Comparison of ENCODE assay signal across 22 cellular contexts in the genomic region with DNA sequence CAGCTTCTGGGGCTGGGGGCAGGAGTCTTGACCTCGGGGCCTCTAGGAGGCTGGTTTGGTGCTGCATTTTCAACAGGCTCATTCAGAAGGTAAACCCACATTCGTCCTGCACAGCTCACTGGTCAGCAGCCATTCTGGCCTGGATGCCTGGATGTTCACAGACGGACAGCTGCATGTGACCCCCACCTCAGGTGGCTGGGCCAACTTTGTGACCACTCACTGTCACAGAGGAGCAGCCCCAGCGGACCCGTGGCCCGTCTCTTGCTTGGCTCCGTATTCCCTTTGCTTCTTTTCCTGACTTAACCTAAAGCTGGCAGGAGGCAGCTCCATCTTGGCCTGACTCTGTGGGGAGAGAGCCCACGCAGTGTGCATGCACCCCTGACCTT.
"Had no signal": no experiment of that assay in that cellular context is flagged by ENCODE, and none has a peak within 500 bp of the region (broad histone marks: within the 10 kb centered on the region; RNA-seq: fewer than 3 reads in every experiment).

No MANE protein-coding gene starts in this region.

- H3K27me3 Mint-ChIP-seq: naive B cell, type B pancreatic cell had no signal

- H3K27ac ChIP-seq: dorsolateral prefrontal cortex, epithelial cell of prostate, esophagus squamous epithelium, gastroesophageal sphincter, left lung, neutrophil, sigmoid colon, thyroid gland, uterus had no signal

- H3K4me3 Mint-ChIP-seq: nephron progenitor cell, type B pancreatic cell had no signal

- ATAC-seq: gastroesophageal sphincter, left lung had no signal

- H3K27me3 ChIP-seq: dorsolateral prefrontal cortex, esophagus squamous epithelium, gastroesophageal sphincter, left lung, neutrophil, sigmoid colon, thyroid gland, uterus had no signal

- H3K36me3 ChIP-seq: uterus had no signal

- DNase-seq: cortex of kidney; effector CD8-positive, alpha-beta T cell; esophagus squamous epithelium; foreskin fibroblast; glutamatergic neuron; islet precursor cell; mesenchymal stem cell; naive B cell; nephron progenitor cell; sigmoid colon; stimulated activated CD4-positive, alpha-beta T cell treated with anti-CD3 and anti-CD28 coated beads, Interleukin-12 subunit alpha, Interleukin-12 subunit beta, amount 100 ng/mL, for 4 hours; stimulated activated naive CD4-positive, alpha-beta T cell treated with Interleukin-2 at 50 U/mL for 16 hours; thyroid gland; uterus had no signal

- H3K9me3 Mint-ChIP-seq: naive B cell, nephron progenitor cell, type B pancreatic cell had no signal

- H3K4me3 ChIP-seq: dorsolateral prefrontal cortex, esophagus squamous epithelium, gastroesophageal sphincter, left lung, lung, sigmoid colon, skin epidermis, thyroid gland, uterus had no signal

- H3K27ac Mint-ChIP-seq: type B pancreatic cell had no signal

- H3K9me3 ChIP-seq: esophagus squamous epithelium, gastroesophageal sphincter, left lung, neutrophil, sigmoid colon, thyroid gland, uterus had no signal
